37 cellular contexts compared by ENCODE assay signal in genomic region chr11:131549099-131549498, GRCh38.
DNase-seq lines count a peak whose midpoint lies in the region; ATAC-seq, FAIRE-seq and TF ChIP-seq lines count a peak whose summit lies in the region.
"Had no signal": no experiment of that assay in that cellular context is flagged by ENCODE, and none has a peak within 500 bp of the region (broad histone marks: within the 10 kb centered on the region; RNA-seq: fewer than 3 reads in every experiment).

No MANE protein-coding gene starts in this region.

- H2BK120ac ChIP-seq in IMR-90 (ENCODE audit: low read depth, low read length) (no peak overlapping the region), H1 (replicated peaks; ENCODE audit: low read depth, low read length) (no peak overlapping the region)

- H3K27ac Mint-ChIP-seq in nephron progenitor cell: no peak overlapping the region
- H3K27ac Mint-ChIP-seq: B cell; CD14-positive monocyte; CD4-positive, alpha-beta memory T cell; CD4-positive, alpha-beta T cell; CD4-positive, CD25-positive, alpha-beta regulatory T cell; CD8-positive, alpha-beta memory T cell; CD8-positive, alpha-beta T cell had no signal

- no peak overlapping the region for H2BK15ac ChIP-seq in IMR-90 (ENCODE audit: low read depth, low read length)
- H2BK15ac ChIP-seq in H1 (ENCODE audit: low read length): no peak overlapping the region

- H3K23ac ChIP-seq in IMR-90 (ENCODE audit: low read depth, low read length): no peak overlapping the region
- H3K23ac ChIP-seq in H1 (ENCODE audit: insufficient read length): no peak overlapping the region

- H3K4me2 ChIP-seq in HepG2 (ENCODE audit: low read depth, low read length) (no peak overlapping the region), IMR-90 (ENCODE audit: low read depth, low read length) (no peak overlapping the region), K562 (ENCODE audit: insufficient read depth, low read length) (no peak overlapping the region), H1 (ENCODE audit: insufficient read depth in 1 of 2, low read depth in 2 of 2, low read length in 2 of 2) (no peak overlapping the region)
- H3K4me2 ChIP-seq: A549; BLaER1; BLaER1 treated with 17β-estradiol and CSF1 and Interleukin-3, amounts not matched to agents 10 nM and 100 nM had no signal

- POLR2A ChIA-PET in HepG2 (lab: Yijun Ruan, JAX) (no interaction called here), IMR-90 (lab: Charles Lee; ENCODE audit: unreplicated experiment) (no interaction called here), K562 (lab: Yijun Ruan, JAX) (no interaction called here), H1 (lab: Charles Lee; ENCODE audit: partially characterized antibody) (no interaction called here)

- H4K20me1 ChIP-seq in HepG2 (ENCODE audit: insufficient read depth, low read length): no peaks in the 10 kb centered on the region
- H4K20me1 ChIP-seq in IMR-90 (ENCODE audit: insufficient read depth, low read length): no peaks in the 10 kb centered on the region
- H4K20me1 ChIP-seq in K562 (replicated peaks; ENCODE audit: control insufficient read depth, insufficient read depth, low read length): no peaks in the 10 kb centered on the region
- H4K20me1 ChIP-seq in H1 (replicated peaks in 1 of 2; ENCODE audit: control insufficient read depth in 1 of 2, insufficient read depth in 2 of 2, low read length in 2 of 2): no peaks in the 10 kb centered on the region
- H4K20me1 ChIP-seq: BLaER1; BLaER1 treated with 17β-estradiol and CSF1 and Interleukin-3, amounts not matched to agents 10 nM and 100 nM had no signal

- H3K56ac ChIP-seq in IMR-90 (ENCODE audit: extremely low read depth, insufficient read depth, low read length): no peak overlapping the region
- no peak overlapping the region for H3K56ac ChIP-seq in H1 (replicated peaks; ENCODE audit: insufficient read length, low read depth, low read length)

- no peak overlapping the region for H3K4me3 Mint-ChIP-seq in nephron progenitor cell
- H3K4me3 Mint-ChIP-seq: B cell; CD14-positive monocyte; CD4-positive, alpha-beta memory T cell; CD4-positive, alpha-beta T cell; CD4-positive, CD25-positive, alpha-beta regulatory T cell; CD8-positive, alpha-beta memory T cell; CD8-positive, alpha-beta T cell had no signal

- in situ Hi-C loops in HepG2 (cut with HindIII; ENCODE audit: extremely low pct_ligation_motif_present, low pct_unique_long_range_greater_than_20kb): no loop called here
- in situ Hi-C loops in IMR-90 (cut with MboI; ENCODE audit: low sequenced_read_pairs): no loop called here
- in situ Hi-C loops in K562 (cut with MboI): loop anchor here (10.0 kb wide), 1 partner anchor 1514 kb away; no protein-coding TSS in a partner anchor

- H3K4me3 ChIP-seq in HepG2 (replicated peaks in 1 of 3; ENCODE audit: insufficient read depth in 1 of 3, low read depth in 2 of 3, low read length in 3 of 3) (no peak overlapping the region), right lobe of liver (no peak overlapping the region), IMR-90 (ENCODE audit: insufficient read depth, low read depth, low read length) (no peak overlapping the region), K562 (no peak overlapping the region), H1 (ENCODE audit: extremely low read depth in 1 of 4, insufficient read depth in 2 of 4, low read depth in 3 of 4, low read length in 4 of 4) (no peak overlapping the region), uterus (no peak overlapping the region)
- H3K4me3 ChIP-seq: A549; BLaER1; BLaER1 treated with 17β-estradiol and CSF1 and Interleukin-3, amounts not matched to agents 10 nM and 100 nM had no signal

- no peaks in the 10 kb centered on the region for H3K9me1 ChIP-seq in IMR-90 (ENCODE audit: insufficient read depth, low read length)
- no peaks in the 10 kb centered on the region for H3K9me1 ChIP-seq in K562 (ENCODE audit: control insufficient read depth, insufficient read depth, low read length)

- H2AK5ac ChIP-seq in IMR-90 (ENCODE audit: low read depth, low read length) (no peak overlapping the region), H1 (ENCODE audit: low read depth, low read length) (no peak overlapping the region)

- H2BK20ac ChIP-seq in IMR-90 (ENCODE audit: low read depth, low read length): no peak overlapping the region
- no peak overlapping the region for H2BK20ac ChIP-seq in H1 (ENCODE audit: low read length)

- H3K14ac ChIP-seq in IMR-90 (replicated peaks; ENCODE audit: low read depth, low read length): no peak overlapping the region
- H3K14ac ChIP-seq in H1 (ENCODE audit: insufficient read length): no peak overlapping the region

- H3K27ac ChIP-seq in HepG2 (ENCODE audit: extremely low read length, insufficient read depth, low read length) (no peak overlapping the region), right lobe of liver (no peak overlapping the region), IMR-90 (ENCODE audit: insufficient read depth, low read length) (no peak overlapping the region), K562 (ENCODE audit: extremely low read depth, low read depth, low read length) (no peak overlapping the region), H1 (ENCODE audit: low read depth, low read length) (no peak overlapping the region), uterus (no peak overlapping the region)
- H3K27ac ChIP-seq: 22Rv1; A549; BLaER1; BLaER1 treated with 17β-estradiol and CSF1 and Interleukin-3, amounts not matched to agents 10 nM and 100 nM; C4-2B had no signal

- H2BK12ac ChIP-seq in H1 (ENCODE audit: low read depth, low read length): no peak overlapping the region

- no peaks in the 10 kb centered on the region for H3K79me1 ChIP-seq in IMR-90 (ENCODE audit: low read depth in 1 of 2, low read length in 2 of 2)
- H3K79me1 ChIP-seq in H1 (ENCODE audit: low read depth, low read length): no peaks in the 10 kb centered on the region

- H3K36me3 Mint-ChIP-seq in nephron progenitor cell (ENCODE audit: low read depth): no peaks in the 10 kb centered on the region
- H3K36me3 Mint-ChIP-seq: CD14-positive monocyte; CD4-positive, alpha-beta memory T cell; CD4-positive, CD25-positive, alpha-beta regulatory T cell; CD8-positive, alpha-beta memory T cell; CD8-positive, alpha-beta T cell had no signal

- WGBS in HepG2 (ENCODE audit: low lambda C conversion rate): 0% methylated on average over 2 of the region's 2 CpGs
- 60% methylated on average over 2 of the region's 2 CpGs for WGBS in right lobe of liver (ENCODE audit: insufficient coverage, low coverage, low lambda C conversion rate, missing lambda C conversion rate)
- no CpG with 5 or more reads among the region's 2 CpGs for WGBS in IMR-90 (ENCODE audit: extremely low coverage in 2 of 2, insufficient read length in 1 of 2), 2 experiments
- 0% methylated on average over 2 of the region's 2 CpGs for WGBS in K562 (ENCODE audit: insufficient coverage, low coverage, missing lambda C conversion rate)
- 72% methylated on average over 2 of the region's 2 CpGs; no CpG with 5 or more reads in 1 of the 2 experiments for WGBS in H1 (ENCODE audit: extremely low coverage in 1 of 2, insufficient coverage in 1 of 2, insufficient read length in 1 of 2, insufficient replicate concordance in 2 of 2, low coverage in 1 of 2, low lambda C conversion rate in 2 of 2, missing lambda C conversion rate in 1 of 2), 2 experiments

- DNase-seq in HepG2 (ENCODE audit: low spot score) (no peak), right lobe of liver (no peak), IMR-90 (no peak), K562 (ENCODE audit: extremely low read depth in 1 of 4, low spot score in 3 of 4) (no peak), H1 (ENCODE audit: low read depth in 1 of 2, low spot score in 2 of 2) (no peak), uterus (no peak), nephron progenitor cell (no peak), SIG-M5 treated with dmso at 0.1 percent for 504 hours (lab: John Stamatoyannopoulos, UW; ENCODE audit: unreplicated experiment) (no peak)
- DNase-seq: 8988T; ACHN; AML-193; BE2C; C1 segment of cervical spinal cord; Caco-2; Calu3; CD4-positive, alpha-beta memory T cell; CD4-positive, alpha-beta T cell; CD4-positive, CD25-positive, alpha-beta regulatory T cell; CD8-positive, alpha-beta memory T cell; CD8-positive, alpha-beta T cell; COR-L47; DMS 273 treated with DMSO at 0.1 percent for 48 hours; DMS153; DMS53; DMS79; DMS79 treated with DMSO at 0.1 percent for 48 hours; DND-41; EL had no signal

- H3K9ac ChIP-seq in HepG2 (ENCODE audit: insufficient read depth, low read depth, low read length): no peak overlapping the region
- H3K9ac ChIP-seq in IMR-90 (ENCODE audit: low read depth, low read length): no peak overlapping the region
- no peak overlapping the region for H3K9ac ChIP-seq in K562 (ENCODE audit: insufficient read depth in 1 of 2, low read depth in 2 of 2, low read length in 2 of 2)
- H3K9ac ChIP-seq in H1 (replicated peaks in 1 of 4; ENCODE audit: extremely low read depth in 1 of 4, low read depth in 3 of 4, low read length in 3 of 4): no peak overlapping the region
- H3K9ac ChIP-seq: BLaER1; BLaER1 treated with 17β-estradiol and CSF1 and Interleukin-3, amounts not matched to agents 10 nM and 100 nM had no signal

- H4K91ac ChIP-seq in IMR-90 (ENCODE audit: insufficient read depth, low read depth, low read length) (no peak overlapping the region), H1 (replicated peaks; ENCODE audit: insufficient read length, low read length) (no peak overlapping the region)

- peaks cover 16% of the 10 kb centered on the region for H3K27me3 Mint-ChIP-seq in nephron progenitor cell (ENCODE audit: low read depth, poor library complexity)
- H3K27me3 Mint-ChIP-seq: CD4-positive, CD25-positive, alpha-beta regulatory T cell had no signal

- peaks cover 22% of the 10 kb centered on the region for H3K4me1 Mint-ChIP-seq in nephron progenitor cell
- H3K4me1 Mint-ChIP-seq: B cell; CD14-positive monocyte; CD4-positive, alpha-beta memory T cell; CD4-positive, CD25-positive, alpha-beta regulatory T cell; CD8-positive, alpha-beta memory T cell had no signal

- H3K18ac ChIP-seq in IMR-90 (ENCODE audit: low read depth, low read length) (no peak overlapping the region), H1 (ENCODE audit: extremely low read depth, low read length) (no peak overlapping the region)

- H2AK9ac ChIP-seq in IMR-90 (replicated peaks; ENCODE audit: low read depth, low read length, poor library complexity): no peak overlapping the region

- CTCF ChIA-PET in HepG2 (lab: Yijun Ruan, JAX; ENCODE audit: low intra/inter-chr PET ratio, low total read pairs): no interaction called here
- CTCF ChIA-PET in IMR-90 (lab: Yijun Ruan, JAX): no interaction called here
- CTCF ChIA-PET in K562 (lab: Yijun Ruan, JAX; ENCODE audit: low intra/inter-chr PET ratio): no interaction called here
- CTCF ChIA-PET in H1 (lab: Charles Lee; ENCODE audit: partially characterized antibody): interaction anchor here (0.6 to 4.5 kb wide), 7 partner anchors 10 to 146 kb away, joined by 3 to 24 read pairs (median 7); no protein-coding TSS in a partner anchor

- H4K5ac ChIP-seq in IMR-90 (ENCODE audit: low read depth, low read length) (no peak overlapping the region), H1 (ENCODE audit: insufficient read length, low read depth, low read length) (no peak overlapping the region)

- FAIRE-seq in HepG2 (lab: Jason Lieb, UNC) (no peak), K562 (lab: Jason Lieb, UNC) (no peak), H1 (lab: Jason Lieb, UNC) (no peak)
- FAIRE-seq: A204.1, A549, D721Med had no signal

- H3K27me3 ChIP-seq in HepG2 (ENCODE audit: control insufficient read depth in 1 of 2, insufficient read depth in 2 of 2, low read length in 2 of 2) (peaks cover 1 to 15% of the 10 kb centered on the region in 2 experiments; a peak in 2 of 5 replicates), right lobe of liver (no peaks in the 10 kb centered on the region), IMR-90 (ENCODE audit: control insufficient read depth, insufficient read depth, low read length) (peaks cover 2% of the 10 kb centered on the region; the same call in 1 of the 2 replicates), K562 (ENCODE audit: control insufficient read depth in 2 of 2, insufficient read depth in 2 of 2, low read length in 2 of 2) (no peaks in the 10 kb centered on the region; a peak in 1 of 5 replicates), H1 (replicated peaks in 1 of 4; ENCODE audit: control insufficient read depth in 3 of 4, extremely low read depth in 1 of 4, insufficient read depth in 3 of 4, low read length in 3 of 4) (no peaks in the 10 kb centered on the region), uterus (no peaks in the 10 kb centered on the region)
- H3K27me3 ChIP-seq: BE2C; BLaER1; BLaER1 treated with 17β-estradiol and CSF1 and Interleukin-3, amounts not matched to agents 10 nM and 100 nM had no signal

- intact Hi-C loops in HepG2 (cut with micrococcal nuclease; ENCODE audit: unreplicated experiment) (no loop called here), right lobe of liver (cut with DNase I) (no loop called here), IMR-90 (cut with micrococcal nuclease) (no loop called here), K562 (cut with micrococcal nuclease) (no loop called here), uterus (cut with DNase I; ENCODE audit: low total_unique reads) (no loop called here)

- TF ChIP-seq CTCF in HepG2 (CRISPR knock-in tag; IDR thresholded peaks at IDR 0.05) (no peak), right lobe of liver (IDR thresholded peaks at IDR 0.05) (no peak), IMR-90 (conservative IDR thresholded peaks at IDR 0.05; ENCODE audit: low read depth, low read length) (no peak), K562 (IDR thresholded peaks at IDR 0.05 in 2 of 3, conservative IDR thresholded peaks at IDR 0.05 in 1 of 3; ENCODE audit: insufficient read depth in 2 of 3, low read depth in 1 of 3, low read length in 3 of 3) (no peak), H1 (IDR thresholded peaks at IDR 0.05; ENCODE audit: control extremely low read depth in 1 of 3, insufficient read depth in 1 of 3, low read depth in 1 of 3, low read length in 3 of 3) (no peak), uterus (IDR thresholded peaks at IDR 0.05) (no peak), nephron progenitor cell (IDR thresholded peaks at IDR 0.05) (no peak)

- TF ChIP-seq POLR2A in HepG2 (IDR thresholded peaks at IDR 0.05; ENCODE audit: insufficient read depth in 1 of 2, low read depth in 2 of 2, low read length in 2 of 2) (no peak), right lobe of liver (IDR thresholded peaks at IDR 0.05) (no peak), IMR-90 (IDR thresholded peaks at IDR 0.05; ENCODE audit: low read depth, low read length) (no peak), K562 (conservative IDR thresholded peaks at IDR 0.05) (no peak), H1 (IDR thresholded peaks at IDR 0.05; ENCODE audit: control extremely low read depth in 1 of 2, low read depth in 2 of 2, low read length in 2 of 2) (no peak), uterus (IDR thresholded peaks at IDR 0.05) (no peak)

- dilution Hi-C loops in IMR-90 (cut with HindIII; ENCODE audit: low sequenced_read_pairs, unreplicated experiment): no loop called here

- no peaks in the 10 kb centered on the region for H3K4me1 ChIP-seq in HepG2 (ENCODE audit: insufficient read depth, low read length)
- H3K4me1 ChIP-seq in right lobe of liver: no peaks in the 10 kb centered on the region
- H3K4me1 ChIP-seq in IMR-90 (ENCODE audit: control insufficient read depth, insufficient read depth, low read length): no peaks in the 10 kb centered on the region
- H3K4me1 ChIP-seq in K562 (replicated peaks in 1 of 2; ENCODE audit: control insufficient read depth in 2 of 2, insufficient read depth in 2 of 2, low read length in 2 of 2): no peaks in the 10 kb centered on the region
- H3K4me1 ChIP-seq in H1 (replicated peaks in 1 of 4; ENCODE audit: control insufficient read depth in 3 of 4, insufficient read depth in 4 of 4, low read length in 3 of 4): peaks cover 0 to 4% (median 3%) of the 10 kb centered on the region in 4 experiments; a peak in 6 of 7 replicates
- no peaks in the 10 kb centered on the region for H3K4me1 ChIP-seq in uterus
- H3K4me1 ChIP-seq: A549; BE2C; BLaER1; BLaER1 treated with 17β-estradiol and CSF1 and Interleukin-3, amounts not matched to agents 10 nM and 100 nM; Caco-2 had no signal

- H2BK5ac ChIP-seq in IMR-90 (ENCODE audit: low read depth, low read length, poor library complexity, severe bottlenecking) (no peak overlapping the region), H1 (ENCODE audit: low read depth, low read length) (no peak overlapping the region)

- BruUV-seq in HepG2 (replicated peaks; lab: Mats Ljungman, UMichigan): no TSS peak
- BruUV-seq in IMR-90 (replicated peaks; lab: Mats Ljungman, UMichigan): no TSS peak
- BruUV-seq in K562 (replicated peaks; lab: Mats Ljungman, UMichigan): no TSS peak

- H2AFZ ChIP-seq in HepG2 (ENCODE audit: low read length) (no peak overlapping the region), IMR-90 (replicated peaks; ENCODE audit: low read length, poor library complexity) (no peak overlapping the region), K562 (ENCODE audit: low read depth, low read length) (no peak overlapping the region), H1 (ENCODE audit: low read length) (no peak overlapping the region)

- H3K9me3 ChIP-seq in HepG2 (ENCODE audit: low read length) (no peaks in the 10 kb centered on the region), right lobe of liver (no peaks in the 10 kb centered on the region), IMR-90 (ENCODE audit: control insufficient read depth, insufficient read depth, low read length) (no peaks in the 10 kb centered on the region), K562 (replicated peaks; ENCODE audit: control insufficient read depth, insufficient read depth, low read depth, low read length) (no peaks in the 10 kb centered on the region), H1 (ENCODE audit: insufficient read depth in 2 of 2, low read depth in 1 of 2, low read length in 1 of 2) (no peaks in the 10 kb centered on the region), uterus (no peaks in the 10 kb centered on the region)
- H3K9me3 ChIP-seq: A549; BE2C; BLaER1; BLaER1 treated with 17β-estradiol and CSF1 and Interleukin-3, amounts not matched to agents 10 nM and 100 nM; Caco-2 had no signal

- no peaks in the 10 kb centered on the region for H3K36me3 ChIP-seq in HepG2 (replicated peaks in 1 of 2; ENCODE audit: control insufficient read depth in 1 of 2, insufficient read depth in 2 of 2, low read length in 2 of 2)
- H3K36me3 ChIP-seq in right lobe of liver: no peaks in the 10 kb centered on the region
- H3K36me3 ChIP-seq in IMR-90 (ENCODE audit: control insufficient read depth, insufficient read depth, low read length): no peaks in the 10 kb centered on the region
- no peaks in the 10 kb centered on the region for H3K36me3 ChIP-seq in K562 (ENCODE audit: control insufficient read depth, insufficient read depth, low read length)
- no peaks in the 10 kb centered on the region for H3K36me3 ChIP-seq in H1 (ENCODE audit: control insufficient read depth in 2 of 4, insufficient read depth in 4 of 4, low read length in 3 of 4)
- H3K36me3 ChIP-seq in uterus: no peaks in the 10 kb centered on the region
- H3K36me3 ChIP-seq: BE2C; BLaER1; BLaER1 treated with 17β-estradiol and CSF1 and Interleukin-3, amounts not matched to agents 10 nM and 100 nM had no signal

- no peaks in the 10 kb centered on the region for H3K9me3 Mint-ChIP-seq in nephron progenitor cell
- H3K9me3 Mint-ChIP-seq: CD8-positive, alpha-beta T cell had no signal

- H3K4ac ChIP-seq in IMR-90 (ENCODE audit: low read depth, low read length) (no peak overlapping the region), H1 (replicated peaks; ENCODE audit: insufficient read length, low read depth, low read length) (no peak overlapping the region)

- no peak overlapping the region for H4K8ac ChIP-seq in IMR-90 (ENCODE audit: low read depth in 2 of 2, low read length in 2 of 2)
- H4K8ac ChIP-seq in H1 (ENCODE audit: extremely low read depth, insufficient read depth, low read length): no peak overlapping the region

- TF ChIP-seq RAD21 in HepG2 (CRISPR knock-in tag; IDR thresholded peaks at IDR 0.05) (no peak), IMR-90 (IDR thresholded peaks at IDR 0.05; ENCODE audit: low read length) (no peak), K562 (CRISPR knock-in tag; conservative IDR thresholded peaks at IDR 0.05 in 1 of 2, IDR thresholded peaks at IDR 0.05 in 1 of 2) (no peak), H1 (IDR thresholded peaks at IDR 0.05 in 1 of 2, conservative IDR thresholded peaks at IDR 0.05 in 1 of 2; ENCODE audit: low read depth in 2 of 2, low read length in 2 of 2) (no peak)

- H3K23me2 ChIP-seq in H1 (ENCODE audit: low read depth, low read length): no peaks in the 10 kb centered on the region; the same call in 1 of the 2 replicates

- H3K79me2 ChIP-seq in HepG2 (ENCODE audit: insufficient read depth, low read length) (no peaks in the 10 kb centered on the region), K562 (ENCODE audit: control insufficient read depth, insufficient read depth, low read length) (no peaks in the 10 kb centered on the region), H1 (ENCODE audit: control insufficient read depth in 1 of 2, insufficient read depth in 2 of 2, low read length in 2 of 2) (no peaks in the 10 kb centered on the region)

- TF ChIP-seq EP300 in HepG2 (IDR thresholded peaks at IDR 0.05; ENCODE audit: low read depth in 2 of 2, low read length in 2 of 2) (no peak), HepG2 (CRISPR knock-in tag; IDR thresholded peaks at IDR 0.05; ENCODE audit: borderline replicate concordance) (no peak), K562 (IDR thresholded peaks at IDR 0.05; ENCODE audit: low read length) (no peak), H1 (IDR thresholded peaks at IDR 0.05; ENCODE audit: borderline replicate concordance in 1 of 2, low read depth in 2 of 2, low read length in 2 of 2) (no peak)

- ATAC-seq in HepG2: no peak
- ATAC-seq in right lobe of liver: no peak
- no peak for ATAC-seq in IMR-90 (ENCODE audit: low read depth)
- no peak for ATAC-seq in K562
- ATAC-seq: A549; CD8-positive, alpha-beta T cell had no signal

Comparison
In these comparisons a context has a peak if more than half of its experiments do, and no peak if none do; other contexts are left out.
1. Of the 241 proteins assayed by ChIP-seq in both HepG2 and K562: peak only in HepG2: none; only in K562: MAFG; in both: MAFF and MAFK; in neither: 238.